Comparison of ENCODE assay signal across 25 cellular contexts in the genomic region with DNA sequence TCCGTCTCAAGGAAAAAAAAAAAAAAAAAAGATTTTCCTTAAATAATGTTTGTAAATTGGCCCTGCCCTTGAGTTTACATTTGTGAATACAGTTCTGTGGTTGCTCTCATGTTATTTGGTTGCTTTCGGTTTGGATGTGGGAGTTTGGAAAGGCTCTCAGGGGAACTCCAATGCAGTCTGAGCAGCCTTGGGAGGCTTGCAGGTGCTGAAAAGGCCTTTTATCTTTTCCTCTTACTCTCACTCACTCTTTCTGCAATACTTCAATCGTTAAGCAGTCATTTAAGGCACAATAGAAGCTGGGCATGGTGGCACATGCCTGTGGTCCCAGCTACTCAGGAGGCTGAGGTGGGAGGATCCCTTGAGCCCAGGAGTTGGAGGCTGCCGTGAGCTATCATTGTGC.
"Had no signal": no experiment of that assay in that cellular context is flagged by ENCODE, and none has a peak within 500 bp of the region (broad histone marks: within the 10 kb centered on the region; RNA-seq: fewer than 3 reads in every experiment).

No MANE protein-coding gene starts in this region.

- H3K9ac ChIP-seq: neural progenitor cell, parathyroid adenoma had no signal

- H3K27ac ChIP-seq: left ventricle myocardium inferior, neural progenitor cell, neutrophil, parathyroid adenoma, psoas muscle, skin epidermis, stomach, testis, thyroid gland, transverse colon, upper lobe of left lung, vagina had no signal

- H3K4me1 ChIP-seq: left ventricle myocardium inferior, parathyroid adenoma, psoas muscle, stomach, testis, thyroid gland, transverse colon, upper lobe of left lung, vagina had no signal

- H3K4me3 ChIP-seq: left ventricle myocardium inferior, lung, neural progenitor cell, psoas muscle, skin epidermis, stomach, testis, thyroid gland, transverse colon, upper lobe of left lung, vagina had no signal

- ATAC-seq: naive thymus-derived CD8-positive, alpha-beta T cell; psoas muscle; sciatic nerve; stimulated activated naive B cell treated with anti-CD40 and anti-IgM and Interleukin-4, amounts not matched to agents 10 μg/mL and 1 μg/mL and 100 μg/mL, for 72 hours; stimulated activated naive CD8-positive, alpha-beta T cell treated with anti-CD3 and anti-CD28 coated beads, Interleukin-15, Interleukin-2, amounts not matched to agents 100 U/mL and 50 U/mL, for 24 hours had no signal

- H2AFZ ChIP-seq: neural progenitor cell, parathyroid adenoma had no signal

- H3K27ac Mint-ChIP-seq: naive thymus-derived CD8-positive, alpha-beta T cell; nephron; neural progenitor cell; stimulated activated naive B cell treated with anti-CD40 and anti-IgM and Interleukin-4, amounts not matched to agents 10 μg/mL and 1 μg/mL and 100 μg/mL, for 72 hours had no signal

- H3K36me3 ChIP-seq: left ventricle myocardium inferior, neural progenitor cell, neutrophil, stomach, thyroid gland, transverse colon, upper lobe of left lung, vagina had no signal

- H3K9me3 ChIP-seq: left ventricle myocardium inferior, neutrophil, psoas muscle, stomach, testis, thyroid gland, transverse colon, upper lobe of left lung, vagina had no signal

- H3K4me1 Mint-ChIP-seq: naive thymus-derived CD8-positive, alpha-beta T cell; stimulated activated naive B cell treated with anti-CD40 and anti-IgM and Interleukin-4, amounts not matched to agents 10 μg/mL and 1 μg/mL and 100 μg/mL, for 72 hours had no signal

- H3K27me3 ChIP-seq: neural progenitor cell, neutrophil, stomach, testis, thyroid gland, transverse colon, upper lobe of left lung, vagina had no signal

- H3K4me3 Mint-ChIP-seq: naive thymus-derived CD8-positive, alpha-beta T cell; nephron; neural progenitor cell; stimulated activated naive B cell treated with anti-CD40 and anti-IgM and Interleukin-4, amounts not matched to agents 10 μg/mL and 1 μg/mL and 100 μg/mL, for 72 hours had no signal

- DNase-seq: hypothalamus; islet precursor cell; left ventricle myocardium inferior; naive thymus-derived CD8-positive, alpha-beta T cell; occipital lobe; psoas muscle; stimulated activated CD4-positive, alpha-beta T cell treated with anti-CD3 and anti-CD28 coated beads, Interleukin-12 subunit alpha, Interleukin-12 subunit beta, amount 100 ng/mL, for 4 hours; stimulated activated CD4-positive, alpha-beta T cell treated with anti-CD3 and anti-CD28 coated beads, Interleukin-15, amount 100 ng/mL, for 24 hours; stimulated activated CD4-positive, alpha-beta T cell treated with anti-CD3 and anti-CD28 coated beads, Interleukin-2, amount 100 ng/mL, for 24 hours; stimulated activated CD4-positive, alpha-beta T cell treated with anti-CD3 and anti-CD28 coated beads, Interleukin-4, amount 100 ng/mL, for 1 hour; stimulated activated naive B cell treated with anti-CD40 and anti-IgM and Interleukin-4, amounts not matched to agents 10 μg/mL and 1 μg/mL and 100 μg/mL, for 72 hours; stimulated activated naive CD8-positive, alpha-beta T cell treated with anti-CD3 and anti-CD28 coated beads, Interleukin-15, Interleukin-2, amounts not matched to agents 100 U/mL and 50 U/mL, for 24 hours; stomach; testis; thyroid gland; transverse colon; upper lobe of left lung had no signal

- H3K9me3 Mint-ChIP-seq: naive thymus-derived CD8-positive, alpha-beta T cell; nephron; neural progenitor cell; stimulated activated naive B cell treated with anti-CD40 and anti-IgM and Interleukin-4, amounts not matched to agents 10 μg/mL and 1 μg/mL and 100 μg/mL, for 72 hours had no signal

- H3K79me2 ChIP-seq: parathyroid adenoma had no signal

- H3K4me2 ChIP-seq: neural progenitor cell had no signal

- H3K36me3 Mint-ChIP-seq: naive thymus-derived CD8-positive, alpha-beta T cell; neural progenitor cell; stimulated activated naive B cell treated with anti-CD40 and anti-IgM and Interleukin-4, amounts not matched to agents 10 μg/mL and 1 μg/mL and 100 μg/mL, for 72 hours had no signal
